8 cellular contexts compared by ENCODE assay signal in genomic region chr1:207579436-207579799, GRCh38.
DNase-seq lines count a peak whose midpoint lies in the region; ATAC-seq and TF ChIP-seq lines count a peak whose summit lies in the region.

No MANE protein-coding gene starts in this region.

- peak; percentile 72 for ATAC-seq in HG02610 (IDR thresholded peaks at IDR 0.05; ENCODE audit: unreplicated experiment)

- peaks cover 5% of the 10 kb centered on the region for H3K4me1 Mint-ChIP-seq in activated CD4-positive, alpha-beta T cell treated with anti-CD3 and anti-CD28 coated beads, Interleukin-2, amount 10 ng/mL, durations not matched to agents 24 days and 14 days
- H3K4me1 Mint-ChIP-seq in osteocyte (ENCODE audit: unreplicated experiment): no peaks in the 10 kb centered on the region

- no peaks in the 10 kb centered on the region for H3K36me3 Mint-ChIP-seq in activated CD4-positive, alpha-beta T cell treated with anti-CD3 and anti-CD28 coated beads, Interleukin-2, amount 10 ng/mL, durations not matched to agents 24 days and 14 days (ENCODE audit: low read depth)
- H3K36me3 Mint-ChIP-seq in osteocyte (ENCODE audit: unreplicated experiment): no peaks in the 10 kb centered on the region

- H3K4me3 Mint-ChIP-seq in activated CD4-positive, alpha-beta T cell treated with anti-CD3 and anti-CD28 coated beads, Interleukin-2, amount 10 ng/mL, durations not matched to agents 24 days and 14 days: no peak overlapping the region
- no peak overlapping the region for H3K4me3 Mint-ChIP-seq in osteocyte (ENCODE audit: unreplicated experiment)

- intact Hi-C loops in activated CD4-positive, alpha-beta T cell treated with anti-CD3 and anti-CD28 coated beads, Interleukin-2, amount 10 ng/mL, durations not matched to agents 24 days and 14 days (cut with micrococcal nuclease): no loop called here

- H3K27me3 Mint-ChIP-seq in activated CD4-positive, alpha-beta T cell treated with anti-CD3 and anti-CD28 coated beads, Interleukin-2, amount 10 ng/mL, durations not matched to agents 24 days and 14 days: peaks cover 28% of the 10 kb centered on the region
- H3K27me3 Mint-ChIP-seq in osteocyte (ENCODE audit: unreplicated experiment): no peaks in the 10 kb centered on the region

- no peak overlapping the region for H3K4me3 ChIP-seq in foreskin fibroblast (ENCODE audit: low read depth in 1 of 2, low read length in 2 of 2)

- peak; percentile 60 for TF ChIP-seq CTCF in AG09319 (IDR thresholded peaks at IDR 0.05; ENCODE audit: low read depth, low read length)
- peak; percentile 81 for TF ChIP-seq CTCF in GM12872 (IDR thresholded peaks at IDR 0.05; ENCODE audit: insufficient read depth, low read depth, low read length)
- peak; percentile 63 for TF ChIP-seq CTCF in foreskin fibroblast (IDR thresholded peaks at IDR 0.05; ENCODE audit: low read depth, low read length)
- TF ChIP-seq CTCF in osteocyte (IDR thresholded peaks at IDR 0.05): peak; percentile 55

- no peaks in the 10 kb centered on the region for H3K9me3 Mint-ChIP-seq in activated CD4-positive, alpha-beta T cell treated with anti-CD3 and anti-CD28 coated beads, Interleukin-2, amount 10 ng/mL, durations not matched to agents 24 days and 14 days
- no peaks in the 10 kb centered on the region for H3K9me3 Mint-ChIP-seq in osteocyte (ENCODE audit: unreplicated experiment)

- H3K27ac Mint-ChIP-seq in activated CD4-positive, alpha-beta T cell treated with anti-CD3 and anti-CD28 coated beads, Interleukin-2, amount 10 ng/mL, durations not matched to agents 24 days and 14 days: no peak overlapping the region
- no peak overlapping the region for H3K27ac Mint-ChIP-seq in osteocyte (ENCODE audit: unreplicated experiment)

- peak; percentile 23 for DNase-seq in AG09319 (ENCODE audit: extremely low read depth, low read depth)
- DNase-seq in NCI-H1694 treated with DMSO at 0.1 percent for 48 hours (lab: John Stamatoyannopoulos, UW): peak; percentile 20
- peak; percentile 84 for DNase-seq in activated CD4-positive, alpha-beta T cell treated with anti-CD3 and anti-CD28 coated beads, Interleukin-2, amount 10 ng/mL, durations not matched to agents 24 days and 14 days
- DNase-seq in foreskin fibroblast: peak; percentile 42 to 73
- no peak for DNase-seq in osteocyte (ENCODE audit: extremely low spot score, unreplicated experiment)
- DNase-seq in T1000 (lab: John Stamatoyannopoulos, UW): no peak

Comparison
In these comparisons a context has a peak if more than half of its experiments do, and no peak if none do; other contexts are left out.
1. DNase-seq: peak in AG09319 (single experiment), NCI-H1694 treated with DMSO at 0.1 percent for 48 hours (single experiment), activated CD4-positive, alpha-beta T cell treated with anti-CD3 and anti-CD28 coated beads, Interleukin-2, amount 10 ng/mL, durations not matched to agents 24 days and 14 days (single experiment) and foreskin fibroblast (2 of 2); none in osteocyte (single experiment) and T1000 (single experiment).
2. Peak in every context shown above with its lines, with median percentiles within 50 percentile points of each other: CTCF ChIP-seq.